ENCODE assay signal across 8 cellular contexts in genomic region chr18:45775726-45776125, GRCh38. TPM values are rescaled to one million over a fixed set of nuclear protein-coding genes. Genes with fewer than 3 reads are reported as not detected.
DNase-seq lines count a peak whose midpoint lies in the region; ATAC-seq and TF ChIP-seq lines count a peak whose summit lies in the region.

No MANE protein-coding gene starts in this region.

- no peak for TF ChIP-seq CTCF in HFFc6 (IDR thresholded peaks at IDR 0.05)

- H3K9me3 Mint-ChIP-seq in HFFc6 (no peaks in the 10 kb centered on the region), immature natural killer cell (peaks cover 0 to 1% (median 0%) of the 10 kb centered on the region in 6 donors)
- H3K9me3 Mint-ChIP-seq in activated naive CD8-positive, alpha-beta T cell treated with anti-CD3 and anti-CD28 coated beads for 36 hours: peaks cover 4% of the 10 kb centered on the region
- no peaks in the 10 kb centered on the region for H3K9me3 Mint-ChIP-seq in stimulated activated effector memory CD8-positive, alpha-beta T cell treated with anti-CD3 and anti-CD28 coated beads, Interleukin-12 subunit alpha, Interleukin-12 subunit beta, amount 100 ng/mL, for 72 hours

- H3K36me3 Mint-ChIP-seq in HFFc6 (ENCODE audit: low read depth): 0 out of 2 replicates have a peak, but pooled peaks cover 4% of the 10 kb centered on the region
- H3K36me3 Mint-ChIP-seq in activated naive CD8-positive, alpha-beta T cell treated with anti-CD3 and anti-CD28 coated beads for 36 hours: peaks cover 6% of the 10 kb centered on the region
- no peaks in the 10 kb centered on the region for H3K36me3 Mint-ChIP-seq in immature natural killer cell
- no peaks in the 10 kb centered on the region for H3K36me3 Mint-ChIP-seq in stimulated activated effector memory CD8-positive, alpha-beta T cell treated with anti-CD3 and anti-CD28 coated beads, Interleukin-12 subunit alpha, Interleukin-12 subunit beta, amount 100 ng/mL, for 72 hours

- no peak for ATAC-seq in stimulated activated effector memory CD8-positive, alpha-beta T cell treated with anti-CD3 and anti-CD28 coated beads, Interleukin-12 subunit alpha, Interleukin-12 subunit beta, amount 100 ng/mL, for 72 hours
- ATAC-seq in HG03045 (IDR thresholded peaks at IDR 0.05; ENCODE audit: unreplicated experiment) (no peak), GM19395 (IDR thresholded peaks at IDR 0.05; ENCODE audit: unreplicated experiment) (no peak)

- H3K27ac Mint-ChIP-seq in HFFc6 (peak overlapping the region; percentile 79), immature natural killer cell (peak overlapping the region in 4 of 6 donors; percentile 5 to 75 (median 74))
- H3K27ac Mint-ChIP-seq in activated naive CD8-positive, alpha-beta T cell treated with anti-CD3 and anti-CD28 coated beads for 36 hours: no peak overlapping the region
- H3K27ac Mint-ChIP-seq in stimulated activated effector memory CD8-positive, alpha-beta T cell treated with anti-CD3 and anti-CD28 coated beads, Interleukin-12 subunit alpha, Interleukin-12 subunit beta, amount 100 ng/mL, for 72 hours: peak overlapping the region; percentile 66

- peaks cover 85% of the 10 kb centered on the region for H3K4me1 Mint-ChIP-seq in HFFc6 (ENCODE audit: low read depth)
- H3K4me1 Mint-ChIP-seq in activated naive CD8-positive, alpha-beta T cell treated with anti-CD3 and anti-CD28 coated beads for 36 hours: peaks cover 13% of the 10 kb centered on the region
- H3K4me1 Mint-ChIP-seq in immature natural killer cell: peaks cover 41 to 55% of the 10 kb centered on the region in 2 donors
- peaks cover 38% of the 10 kb centered on the region for H3K4me1 Mint-ChIP-seq in stimulated activated effector memory CD8-positive, alpha-beta T cell treated with anti-CD3 and anti-CD28 coated beads, Interleukin-12 subunit alpha, Interleukin-12 subunit beta, amount 100 ng/mL, for 72 hours

- H3K4me3 Mint-ChIP-seq in HFFc6: peak overlapping the region; percentile 83
- H3K4me3 Mint-ChIP-seq in activated naive CD8-positive, alpha-beta T cell treated with anti-CD3 and anti-CD28 coated beads for 36 hours: peak overlapping the region; percentile 81
- peak overlapping the region; percentile 64 to 89 (median 84) for H3K4me3 Mint-ChIP-seq in immature natural killer cell
- peak overlapping the region; percentile 66 for H3K4me3 Mint-ChIP-seq in stimulated activated effector memory CD8-positive, alpha-beta T cell treated with anti-CD3 and anti-CD28 coated beads, Interleukin-12 subunit alpha, Interleukin-12 subunit beta, amount 100 ng/mL, for 72 hours

- H3K27me3 Mint-ChIP-seq in HFFc6 (ENCODE audit: insufficient read depth) (no peaks in the 10 kb centered on the region), immature natural killer cell (ENCODE audit: low read depth in 3 of 3) (peaks cover 1 to 5% (median 4%) of the 10 kb centered on the region in 3 donors)
- H3K27me3 Mint-ChIP-seq in activated naive CD8-positive, alpha-beta T cell treated with anti-CD3 and anti-CD28 coated beads for 36 hours: peaks cover 20% of the 10 kb centered on the region

- no peak for DNase-seq in HFFc6
- DNase-seq in activated naive CD8-positive, alpha-beta T cell treated with anti-CD3 and anti-CD28 coated beads for 36 hours: no peak
- no peak for DNase-seq in immature natural killer cell
- no peak for DNase-seq in stimulated activated effector memory CD8-positive, alpha-beta T cell treated with anti-CD3 and anti-CD28 coated beads, Interleukin-12 subunit alpha, Interleukin-12 subunit beta, amount 100 ng/mL, for 72 hours (ENCODE audit: low spot score in 2 of 2)
- DNase-seq in activated CD4-positive, CD25-positive, alpha-beta regulatory T cell treated with anti-CD3 and anti-CD28 coated beads, Interleukin-2, amount 50 U/mL, for 72 hours: no peak
- DNase-seq in activated gamma-delta T cell treated with Interleukin-2 at 50 U/mL for 16 hours: no peak

RNA-seq across cellular contexts. Expression of gene SIGLEC15, which starts 49.7 kb away (rescaled TPM):
- total RNA-seq in HFFc6 (2021; fragmentation: NEBNext Ultra II Directional; extraction: Animal tissue kit (Norgen Biotek cat#: 25700)): under 1 TPM; 0.40 to 0.91 (median 0.61) TPM
- not detected for total RNA-seq in activated naive CD8-positive, alpha-beta T cell treated with anti-CD3 and anti-CD28 coated beads for 36 hours
- polyA plus RNA-seq in immature natural killer cell: under 1 TPM in 2 of 3 donors, not detected in 1; 0.09 to 0.20 TPM

RNA-seq across cellular contexts. Expression of gene SLC14A1, which starts 51.7 kb away (rescaled TPM):
- total RNA-seq in HFFc6 (2021; fragmentation: NEBNext Ultra II Directional; extraction: Animal tissue kit (Norgen Biotek cat#: 25700)): 1 to 10 TPM in 1 of 6 experiments, under 1 TPM in 5; 0.24 to 1.3 (median 0.73) TPM
- 1 to 10 TPM; 1.1 to 1.4 TPM for total RNA-seq in activated naive CD8-positive, alpha-beta T cell treated with anti-CD3 and anti-CD28 coated beads for 36 hours
- 10 to 100 TPM in 1 of 3 donors, 1 to 10 TPM in 2; 3.8 to 12.4 (median 5.1) TPM for polyA plus RNA-seq in immature natural killer cell
